In genomic region chr10:95963202-95963991, GRCh38 we compare ENCODE assay signal across 1 cellular context.
A peak's percentile ranks its signal among the peaks of the same experiment; 100 is the strongest.
TF ChIP-seq lines count a peak whose summit lies in the region.

No MANE protein-coding gene starts in this region.

TF ChIP-seq in GM12878, 131 proteins besides CTCF, POLR2A, EP300 and RAD21:
- TF ChIP-seq HDAC2 (IDR thresholded peaks at IDR 0.05) = no peak
- peak; percentile 26; the same call in 1 of the 2 replicates for TF ChIP-seq RUNX3 (IDR thresholded peaks at IDR 0.05; ENCODE audit: low read length)
- TF ChIP-seq NRF1 (conservative IDR thresholded peaks at IDR 0.05; ENCODE audit: low read depth, low read length) = no peak
- no peak for TF ChIP-seq BMI1 (IDR thresholded peaks at IDR 0.05; ENCODE audit: borderline replicate concordance)
- TF ChIP-seq YY1 (IDR thresholded peaks at IDR 0.05; ENCODE audit: low read depth, low read length) = no peak
- TF ChIP-seq STAT1 (conservative IDR thresholded peaks at IDR 0.05) = no peak
TF ChIP-seq in GM12878: peak in this region for 1.
